In genomic region chr12:11477110-11477509, GRCh38 we compare ENCODE assay signal across 30 cellular contexts.
"Had no signal": no experiment of that assay in that cellular context is flagged by ENCODE, and none has a peak within 500 bp of the region (broad histone marks: within the 10 kb centered on the region; RNA-seq: fewer than 3 reads in every experiment).

No MANE protein-coding gene starts in this region.

- H3K4me1 ChIP-seq: colonic mucosa, gastrocnemius medialis, heart left ventricle, psoas muscle, sigmoid colon, testis, tibial nerve, upper lobe of right lung, uterus had no signal

- H3K27me3 ChIP-seq: colonic mucosa, gastrocnemius medialis, heart left ventricle, hepatocyte, ovary, sigmoid colon, testis, tibial nerve, upper lobe of right lung, uterus had no signal

- H3K9me3 ChIP-seq: colonic mucosa, gastrocnemius medialis, heart left ventricle, ovary, psoas muscle, sigmoid colon, testis, upper lobe of right lung, uterus had no signal

- H3K36me3 Mint-ChIP-seq: memory B cell; naive thymus-derived CD8-positive, alpha-beta T cell; stimulated activated effector memory CD8-positive, alpha-beta T cell treated with anti-CD3 and anti-CD28 coated beads, Interleukin-12 subunit alpha, Interleukin-12 subunit beta, amount 100 ng/mL, for 72 hours had no signal

- H3K4me3 ChIP-seq: colonic mucosa, gastrocnemius medialis, heart left ventricle, hepatocyte, lung, ovary, psoas muscle, sigmoid colon, testis, tibial nerve, upper lobe of right lung, uterus had no signal

- H3K9me3 Mint-ChIP-seq: memory B cell; stimulated activated effector memory CD8-positive, alpha-beta T cell treated with anti-CD3 and anti-CD28 coated beads, Interleukin-12 subunit alpha, Interleukin-12 subunit beta, amount 100 ng/mL, for 72 hours had no signal

- H2AFZ ChIP-seq: hepatocyte had no signal

- DNase-seq: colonic mucosa; effector CD8-positive, alpha-beta T cell; endodermal cell; foreskin fibroblast; gastrocnemius medialis; heart left ventricle; midbrain; naive thymus-derived CD8-positive, alpha-beta T cell; nephron progenitor cell; occipital lobe; ovary; posterior cingulate gyrus; psoas muscle; right cardiac atrium; sigmoid colon; stimulated activated CD4-positive, alpha-beta T cell treated with anti-CD3 and anti-CD28 coated beads, Interleukin-2, amount 100 ng/mL, for 24 hours; stimulated activated CD4-positive, alpha-beta T cell treated with anti-CD3 and anti-CD28 coated beads, Interleukin-4, amount 100 ng/mL, for 24 hours; stimulated activated naive CD8-positive, alpha-beta T cell treated with anti-CD3 and anti-CD28 coated beads, Interleukin-15, Interleukin-2, amounts not matched to agents 100 U/mL and 50 U/mL, for 24 hours; substantia nigra; testis; upper lobe of right lung; uterus had no signal

- H3K4me1 Mint-ChIP-seq: endodermal cell; memory B cell; naive thymus-derived CD8-positive, alpha-beta T cell; nephron progenitor cell; stimulated activated effector memory CD8-positive, alpha-beta T cell treated with anti-CD3 and anti-CD28 coated beads, Interleukin-12 subunit alpha, Interleukin-12 subunit beta, amount 100 ng/mL, for 72 hours had no signal

- H3K4me2 ChIP-seq: hepatocyte had no signal

- H3K4me3 Mint-ChIP-seq: dendritic cell treated with granulocyte-macrophage colony-stimulating factor and Interleukin-4, amounts not matched to agents 40 ng/mL and 50 ng/mL, for 4 days; endodermal cell; memory B cell; naive thymus-derived CD8-positive, alpha-beta T cell; nephron progenitor cell; stimulated activated effector memory CD8-positive, alpha-beta T cell treated with anti-CD3 and anti-CD28 coated beads, Interleukin-12 subunit alpha, Interleukin-12 subunit beta, amount 100 ng/mL, for 72 hours had no signal

- H3K36me3 ChIP-seq: colonic mucosa, gastrocnemius medialis, heart left ventricle, ovary, sigmoid colon, tibial nerve, upper lobe of right lung, uterus had no signal

- ATAC-seq: esophagus mucosa; gastrocnemius medialis; heart left ventricle; naive thymus-derived CD8-positive, alpha-beta T cell; psoas muscle; right cardiac atrium; stimulated activated effector memory CD8-positive, alpha-beta T cell treated with anti-CD3 and anti-CD28 coated beads, Interleukin-12 subunit alpha, Interleukin-12 subunit beta, amount 100 ng/mL, for 72 hours; stimulated activated naive CD8-positive, alpha-beta T cell treated with anti-CD3 and anti-CD28 coated beads, Interleukin-15, Interleukin-2, amounts not matched to agents 100 U/mL and 50 U/mL, for 24 hours; upper lobe of right lung had no signal

- H3K27ac ChIP-seq: colonic mucosa, epithelial cell of prostate, gastrocnemius medialis, heart left ventricle, hepatocyte, ovary, psoas muscle, sigmoid colon, testis, tibial nerve, upper lobe of right lung, uterus had no signal

- H3K79me2 ChIP-seq: hepatocyte had no signal

- H3K27me3 Mint-ChIP-seq: dendritic cell treated with granulocyte-macrophage colony-stimulating factor and Interleukin-4, amounts not matched to agents 40 ng/mL and 50 ng/mL, for 4 days; memory B cell had no signal

- H3K27ac Mint-ChIP-seq: dendritic cell treated with granulocyte-macrophage colony-stimulating factor and Interleukin-4, amounts not matched to agents 40 ng/mL and 50 ng/mL, for 4 days; endodermal cell; memory B cell; naive thymus-derived CD8-positive, alpha-beta T cell; nephron progenitor cell; stimulated activated effector memory CD8-positive, alpha-beta T cell treated with anti-CD3 and anti-CD28 coated beads, Interleukin-12 subunit alpha, Interleukin-12 subunit beta, amount 100 ng/mL, for 72 hours had no signal
